1 cellular context compared by ENCODE assay signal in the genomic region with DNA sequence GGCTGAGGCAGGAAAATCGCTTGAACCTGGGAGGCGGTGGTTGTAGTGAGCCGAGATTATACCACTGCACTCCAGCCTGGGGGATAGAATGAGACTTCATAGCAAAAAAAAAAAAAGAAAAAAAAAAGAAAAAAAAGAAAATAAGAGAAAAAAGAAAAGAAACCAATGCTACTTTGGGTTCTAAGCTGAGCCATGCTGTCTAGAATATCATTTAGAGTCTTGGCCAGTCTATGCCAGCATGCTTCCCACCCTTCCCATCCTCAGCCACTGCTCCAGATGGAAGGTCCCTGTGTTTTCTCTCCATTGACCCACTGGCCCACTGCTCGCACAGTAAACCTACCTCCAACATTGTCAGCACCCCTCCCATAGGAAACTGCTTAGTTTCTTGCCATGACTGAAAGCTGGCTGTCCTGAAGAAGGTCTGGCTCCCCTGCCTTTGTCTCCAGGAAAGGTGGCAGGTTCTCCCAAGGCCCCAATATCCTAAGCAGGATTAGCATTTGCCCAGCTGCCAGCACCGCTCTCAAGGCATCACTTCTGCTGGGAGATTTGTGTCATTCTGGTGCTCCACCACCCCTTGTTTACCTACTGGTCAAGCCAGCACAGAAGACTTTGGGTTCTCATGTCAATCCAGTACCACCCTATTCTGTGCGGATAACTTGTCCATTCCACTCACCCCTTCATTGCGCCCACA.
A peak's percentile ranks its signal among the peaks of the same experiment; 100 is the strongest.
TF ChIP-seq lines count a peak whose summit lies in the region.

No MANE protein-coding gene starts in this region.

TF ChIP-seq in HEK293, 187 proteins besides CTCF, POLR2A, EP300 and RAD21 (continued from another document):
- TF ChIP-seq, protein P1, sequence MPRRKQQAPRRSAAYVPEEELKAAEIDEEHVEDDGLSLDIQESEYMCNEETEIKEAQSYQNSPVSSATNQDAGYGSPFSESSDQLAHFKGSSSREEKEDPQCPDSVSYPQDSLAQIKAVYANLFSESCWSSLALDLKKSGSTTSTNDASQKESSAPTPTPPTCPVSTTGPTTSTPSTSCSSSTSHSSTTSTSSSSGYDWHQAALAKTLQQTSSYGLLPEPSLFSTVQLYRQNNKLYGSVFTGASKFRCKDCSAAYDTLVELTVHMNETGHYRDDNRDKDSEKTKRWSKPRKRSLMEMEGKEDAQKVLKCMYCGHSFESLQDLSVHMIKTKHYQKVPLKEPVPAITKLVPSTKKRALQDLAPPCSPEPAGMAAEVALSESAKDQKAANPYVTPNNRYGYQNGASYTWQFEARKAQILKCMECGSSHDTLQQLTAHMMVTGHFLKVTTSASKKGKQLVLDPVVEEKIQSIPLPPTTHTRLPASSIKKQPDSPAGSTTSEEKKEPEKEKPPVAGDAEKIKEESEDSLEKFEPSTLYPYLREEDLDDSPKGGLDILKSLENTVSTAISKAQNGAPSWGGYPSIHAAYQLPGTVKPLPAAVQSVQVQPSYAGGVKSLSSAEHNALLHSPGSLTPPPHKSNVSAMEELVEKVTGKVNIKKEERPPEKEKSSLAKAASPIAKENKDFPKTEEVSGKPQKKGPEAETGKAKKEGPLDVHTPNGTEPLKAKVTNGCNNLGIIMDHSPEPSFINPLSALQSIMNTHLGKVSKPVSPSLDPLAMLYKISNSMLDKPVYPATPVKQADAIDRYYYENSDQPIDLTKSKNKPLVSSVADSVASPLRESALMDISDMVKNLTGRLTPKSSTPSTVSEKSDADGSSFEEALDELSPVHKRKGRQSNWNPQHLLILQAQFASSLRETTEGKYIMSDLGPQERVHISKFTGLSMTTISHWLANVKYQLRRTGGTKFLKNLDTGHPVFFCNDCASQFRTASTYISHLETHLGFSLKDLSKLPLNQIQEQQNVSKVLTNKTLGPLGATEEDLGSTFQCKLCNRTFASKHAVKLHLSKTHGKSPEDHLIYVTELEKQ (tag by site-specific recombination; IDR thresholded peaks at IDR 0.05; ENCODE audit: borderline replicate concordance): no peak
- TF ChIP-seq, protein P2, sequence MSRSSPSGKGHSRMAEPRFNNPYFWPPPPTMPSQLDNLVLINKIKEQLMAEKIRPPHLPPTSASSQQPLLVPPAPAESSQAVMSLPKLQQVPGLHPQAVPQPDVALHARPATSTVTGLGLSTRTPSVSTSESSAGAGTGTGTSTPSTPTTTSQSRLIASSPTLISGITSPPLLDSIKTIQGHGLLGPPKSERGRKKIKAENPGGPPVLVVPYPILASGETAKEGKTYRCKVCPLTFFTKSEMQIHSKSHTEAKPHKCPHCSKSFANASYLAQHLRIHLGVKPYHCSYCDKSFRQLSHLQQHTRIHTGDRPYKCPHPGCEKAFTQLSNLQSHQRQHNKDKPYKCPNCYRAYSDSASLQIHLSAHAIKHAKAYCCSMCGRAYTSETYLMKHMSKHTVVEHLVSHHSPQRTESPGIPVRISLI (tag by site-specific recombination; IDR thresholded peaks at IDR 0.05): 0 out of 2 replicates have a peak, but pooled peaks have one; percentile 16
- TF ChIP-seq, protein P3, sequence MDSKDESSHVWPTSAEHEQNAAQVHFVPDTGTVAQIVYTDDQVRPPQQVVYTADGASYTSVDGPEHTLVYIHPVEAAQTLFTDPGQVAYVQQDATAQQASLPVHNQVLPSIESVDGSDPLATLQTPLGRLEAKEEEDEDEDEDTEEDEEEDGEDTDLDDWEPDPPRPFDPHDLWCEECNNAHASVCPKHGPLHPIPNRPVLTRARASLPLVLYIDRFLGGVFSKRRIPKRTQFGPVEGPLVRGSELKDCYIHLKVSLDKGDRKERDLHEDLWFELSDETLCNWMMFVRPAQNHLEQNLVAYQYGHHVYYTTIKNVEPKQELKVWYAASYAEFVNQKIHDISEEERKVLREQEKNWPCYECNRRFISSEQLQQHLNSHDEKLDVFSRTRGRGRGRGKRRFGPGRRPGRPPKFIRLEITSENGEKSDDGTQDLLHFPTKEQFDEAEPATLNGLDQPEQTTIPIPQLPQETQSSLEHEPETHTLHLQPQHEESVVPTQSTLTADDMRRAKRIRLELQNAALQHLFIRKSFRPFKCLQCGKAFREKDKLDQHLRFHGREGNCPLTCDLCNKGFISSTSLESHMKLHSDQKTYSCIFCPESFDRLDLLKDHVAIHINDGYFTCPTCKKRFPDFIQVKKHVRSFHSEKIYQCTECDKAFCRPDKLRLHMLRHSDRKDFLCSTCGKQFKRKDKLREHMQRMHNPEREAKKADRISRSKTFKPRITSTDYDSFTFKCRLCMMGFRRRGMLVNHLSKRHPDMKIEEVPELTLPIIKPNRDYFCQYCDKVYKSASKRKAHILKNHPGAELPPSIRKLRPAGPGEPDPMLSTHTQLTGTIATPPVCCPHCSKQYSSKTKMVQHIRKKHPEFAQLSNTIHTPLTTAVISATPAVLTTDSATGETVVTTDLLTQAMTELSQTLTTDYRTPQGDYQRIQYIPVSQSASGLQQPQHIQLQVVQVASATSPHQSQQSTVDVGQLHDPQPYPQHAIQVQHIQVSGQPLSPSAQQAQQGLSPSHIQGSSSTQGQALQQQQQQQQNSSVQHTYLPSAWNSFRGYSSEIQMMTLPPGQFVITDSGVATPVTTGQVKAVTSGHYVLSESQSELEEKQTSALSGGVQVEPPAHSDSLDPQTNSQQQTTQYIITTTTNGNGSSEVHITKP (tag by site-specific recombination; IDR thresholded peaks at IDR 0.05): peak; percentile 95
- TF ChIP-seq ZNF76 (tag by site-specific recombination; IDR thresholded peaks at IDR 0.05; ENCODE audit: borderline replicate concordance, low read depth) (no peak), ZNF114 (tag by site-specific recombination; IDR thresholded peaks at IDR 0.05) (no peak)
